ENCODE assay signal across 1 cellular context in genomic region chr12:57250956-57251355, GRCh38.
TF ChIP-seq lines count a peak whose summit lies in the region.

Gene STAC3 (minus strand): TSS chr12:57251187. CDS start chr12:57249636, 1,551 bp downstream.

TF ChIP-seq in IMR-90, 13 proteins besides CTCF, POLR2A, EP300 and RAD21:
- TF ChIP-seq ELK1 (IDR thresholded peaks at IDR 0.05; ENCODE audit: borderline replicate concordance, low read depth, low read length) (no peak), MAFK (IDR thresholded peaks at IDR 0.05; ENCODE audit: low read depth, low read length) (no peak)
